Comparison of ENCODE assay signal across 8 cellular contexts in the genomic region with DNA sequence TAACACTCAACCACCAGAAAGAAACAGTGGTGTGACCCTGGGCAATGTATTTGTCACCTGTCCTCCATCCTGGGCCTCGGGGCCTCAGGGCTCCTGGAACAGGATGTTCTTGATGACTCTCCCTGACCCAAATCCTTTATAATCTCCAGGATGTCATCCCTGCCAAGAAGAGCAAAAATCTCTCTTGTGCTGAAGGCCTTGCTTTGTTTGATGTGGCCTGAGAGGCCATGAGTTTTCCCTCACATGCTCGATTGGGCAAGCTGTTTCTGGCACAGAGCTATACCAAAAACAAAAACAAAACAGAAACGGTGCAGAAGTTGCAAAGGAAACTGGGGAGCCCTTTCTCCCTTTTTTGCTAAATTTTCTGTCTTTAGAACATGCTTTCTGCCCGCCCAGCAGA. TPM values are rescaled to one million over a fixed set of nuclear protein-coding genes. Genes with fewer than 3 reads are reported as not detected.
A peak's percentile ranks its signal among the peaks of the same experiment; 100 is the strongest.
DNase-seq lines count a peak whose midpoint lies in the region; ATAC-seq, FAIRE-seq and TF ChIP-seq lines count a peak whose summit lies in the region.

No MANE protein-coding gene starts in this region.

- H3K27ac ChIP-seq in VCaP, result peak overlapping the region; percentile 49

- no peak for ATAC-seq in HG03139 (IDR thresholded peaks at IDR 0.05; ENCODE audit: unreplicated experiment)
- ATAC-seq in stimulated activated naive B cell treated with anti-CD40 and anti-IgM and Interleukin-4, amounts not matched to agents 10 μg/mL and 1 μg/mL and 100 μg/mL, for 72 hours (replicated peaks), result no peak

- peaks cover 0 to 4% of the 10 kb centered on the region in 2 donors for H3K36me3 Mint-ChIP-seq in stimulated activated naive B cell treated with anti-CD40 and anti-IgM and Interleukin-4, amounts not matched to agents 10 μg/mL and 1 μg/mL and 100 μg/mL, for 72 hours

- no peak overlapping the region for H3K27ac Mint-ChIP-seq in stimulated activated naive B cell treated with anti-CD40 and anti-IgM and Interleukin-4, amounts not matched to agents 10 μg/mL and 1 μg/mL and 100 μg/mL, for 72 hours

- no peak overlapping the region for H3K4me3 ChIP-seq in skeletal muscle cell (ENCODE audit: low read depth, low read length)

- no peak overlapping the region for H3K4me3 Mint-ChIP-seq in stimulated activated naive B cell treated with anti-CD40 and anti-IgM and Interleukin-4, amounts not matched to agents 10 μg/mL and 1 μg/mL and 100 μg/mL, for 72 hours

- H3K9me3 Mint-ChIP-seq in stimulated activated naive B cell treated with anti-CD40 and anti-IgM and Interleukin-4, amounts not matched to agents 10 μg/mL and 1 μg/mL and 100 μg/mL, for 72 hours, result no peaks in the 10 kb centered on the region

- no peak for FAIRE-seq in frontal cortex (lab: Jason Lieb, UNC)

- no peak for TF ChIP-seq CTCF in VCaP (conservative IDR thresholded peaks at IDR 0.05)

- peaks cover 0 to 7% of the 10 kb centered on the region in 2 donors for H3K27me3 Mint-ChIP-seq in stimulated activated naive B cell treated with anti-CD40 and anti-IgM and Interleukin-4, amounts not matched to agents 10 μg/mL and 1 μg/mL and 100 μg/mL, for 72 hours

- peaks cover 5% of the 10 kb centered on the region in 2 donors for H3K4me1 Mint-ChIP-seq in stimulated activated naive B cell treated with anti-CD40 and anti-IgM and Interleukin-4, amounts not matched to agents 10 μg/mL and 1 μg/mL and 100 μg/mL, for 72 hours

- peak; percentile 39 for DNase-seq in ELF-1 (ENCODE audit: low read depth, low spot score)
- DNase-seq in frontal cortex (ENCODE audit: low spot score in 2 of 2), result peak; percentile 38 to 49
- DNase-seq in skeletal muscle cell (ENCODE audit: low read depth), result peak; percentile 62
- no peak for DNase-seq in HUDEP-2 (lab: John Stamatoyannopoulos, UW; ENCODE audit: unreplicated experiment in 76 of 76)
- DNase-seq in NCI-H2029 treated with DMSO at 0.1 percent for 48 hours (lab: John Stamatoyannopoulos, UW), result no peak
- no peak for DNase-seq in stimulated activated naive B cell treated with anti-CD40 and anti-IgM and Interleukin-4, amounts not matched to agents 10 μg/mL and 1 μg/mL and 100 μg/mL, for 72 hours

RNA-seq across cellular contexts. Expression of a gene that starts 35.7 kb away (rescaled TPM):
- 44.4 TPM for total RNA-seq in frontal cortex

Comparison
In these comparisons a context has a peak if more than half of its experiments do, and no peak if none do; other contexts are left out.
1. DNase-seq: peak in ELF-1 (single experiment), frontal cortex (2 of 2) and skeletal muscle cell (single experiment); none in HUDEP-2 (0 of 76), NCI-H2029 treated with DMSO at 0.1 percent for 48 hours (single experiment) and stimulated activated naive B cell treated with anti-CD40 and anti-IgM and Interleukin-4, amounts not matched to agents 10 μg/mL and 1 μg/mL and 100 μg/mL, for 72 hours (single experiment).